ENCODE assay signal across 29 cellular contexts in genomic region chr9:83617299-83617698, GRCh38. TPM values are rescaled to one million over a fixed set of nuclear protein-coding genes. Genes with fewer than 3 reads are reported as not detected.
"Had no signal": no experiment of that assay in that cellular context is flagged by ENCODE, and none has a peak within 500 bp of the region (broad histone marks: within the 10 kb centered on the region; RNA-seq: fewer than 3 reads in every experiment).

No MANE protein-coding gene starts in this region.

- H3K4me1 ChIP-seq: suprapubic skin, testis, upper lobe of right lung, uterus had no signal

- H3K4me3 Mint-ChIP-seq: stimulated activated effector memory CD8-positive, alpha-beta T cell treated with anti-CD3 and anti-CD28 coated beads, Interleukin-12 subunit alpha, Interleukin-12 subunit beta, amount 100 ng/mL, for 72 hours; stimulated activated memory B cell treated with anti-CD40 and anti-IgM and Interleukin-4, amounts not matched to agents 10 μg/mL and 1 μg/mL and 100 μg/mL, for 72 hours; stimulated activated naive B cell treated with anti-CD40 and anti-IgM and Interleukin-4, amounts not matched to agents 10 μg/mL and 1 μg/mL and 100 μg/mL, for 72 hours; stimulated activated naive CD8-positive, alpha-beta T cell treated with anti-CD3 and anti-CD28 coated beads, Interleukin-15, amount 100 ng/mL, for 72 hours; stimulated activated naive CD8-positive, alpha-beta T cell treated with anti-CD3 and anti-CD28 coated beads, Interleukin-15, Interleukin-2, amounts not matched to agents 100 ng/mL and 50 ng/mL, for 24 hours; type B pancreatic cell had no signal

- H3K27ac ChIP-seq: stomach, suprapubic skin, testis, thoracic aorta, thyroid gland, tibial artery, tibial nerve, transverse colon, upper lobe of left lung, upper lobe of right lung, uterus, vagina had no signal

- H3K27ac Mint-ChIP-seq: stimulated activated effector memory CD8-positive, alpha-beta T cell treated with anti-CD3 and anti-CD28 coated beads, Interleukin-12 subunit alpha, Interleukin-12 subunit beta, amount 100 ng/mL, for 72 hours; stimulated activated memory B cell treated with anti-CD40 and anti-IgM and Interleukin-4, amounts not matched to agents 10 μg/mL and 1 μg/mL and 100 μg/mL, for 72 hours; stimulated activated naive B cell treated with anti-CD40 and anti-IgM and Interleukin-4, amounts not matched to agents 10 μg/mL and 1 μg/mL and 100 μg/mL, for 72 hours; stimulated activated naive CD8-positive, alpha-beta T cell treated with anti-CD3 and anti-CD28 coated beads, Interleukin-15, amount 100 ng/mL, for 72 hours; stimulated activated naive CD8-positive, alpha-beta T cell treated with anti-CD3 and anti-CD28 coated beads, Interleukin-15, Interleukin-2, amounts not matched to agents 100 ng/mL and 50 ng/mL, for 24 hours; type B pancreatic cell had no signal

- H3K4me3 ChIP-seq: stomach, suprapubic skin, testis, thoracic aorta, thyroid gland, tibial artery, tibial nerve, transverse colon, upper lobe of left lung, upper lobe of right lung, uterus, vagina had no signal

- H3K27me3 ChIP-seq: stomach, suprapubic skin, testis, thyroid gland, tibial artery, tibial nerve, transverse colon, upper lobe of left lung, upper lobe of right lung, uterus, vagina had no signal

- H3K36me3 Mint-ChIP-seq: stimulated activated memory B cell treated with anti-CD40 and anti-IgM and Interleukin-4, amounts not matched to agents 10 μg/mL and 1 μg/mL and 100 μg/mL, for 72 hours; type B pancreatic cell had no signal

- DNase-seq: stimulated activated CD4-positive, alpha-beta T cell treated with anti-CD3 and anti-CD28 coated beads, Interleukin-2, amount 100 ng/mL, for 48 hours; stimulated activated CD4-positive, alpha-beta T cell treated with anti-CD3 and anti-CD28 coated beads, Interleukin-4, amount 100 ng/mL, for 1 hour; stimulated activated CD4-positive, alpha-beta T cell treated with anti-CD3 and anti-CD28 coated beads, Interleukin-4, amount 100 ng/mL, for 24 hours; stimulated activated CD4-positive, alpha-beta T cell treated with anti-CD3 and anti-CD28 coated beads, Interleukin-4, amount 100 ng/mL, for 4 hours; stimulated activated CD8-positive, alpha-beta memory T cell treated with anti-CD3 and anti-CD28 coated beads, Interleukin-4, amount 100 ng/mL, for 48 hours; stimulated activated naive B cell treated with anti-CD40 and anti-IgM and Interleukin-4, amounts not matched to agents 10 μg/mL and 1 μg/mL and 100 μg/mL, for 72 hours; stimulated activated naive CD4-positive, alpha-beta T cell; stimulated activated naive CD4-positive, alpha-beta T cell treated with Interleukin-2 at 50 U/mL for 16 hours; stimulated activated naive CD8-positive, alpha-beta T cell treated with anti-CD3 and anti-CD28 coated beads, Interleukin-15, amount 100 ng/mL, for 72 hours; stimulated activated naive CD8-positive, alpha-beta T cell treated with anti-CD3 and anti-CD28 coated beads, Interleukin-15, Interleukin-2, amounts not matched to agents 100 U/mL and 50 U/mL, for 24 hours; stomach; substantia nigra; testis; thyroid gland; tibial artery; transverse colon; trophoblast cell; upper lobe of left lung; upper lobe of right lung; uterus had no signal

- FAIRE-seq: urothelium cell line had no signal

- H3K27me3 Mint-ChIP-seq: stimulated activated memory B cell treated with anti-CD40 and anti-IgM and Interleukin-4, amounts not matched to agents 10 μg/mL and 1 μg/mL and 100 μg/mL, for 72 hours; stimulated activated naive CD8-positive, alpha-beta T cell treated with anti-CD3 and anti-CD28 coated beads, Interleukin-15, amount 100 ng/mL, for 72 hours had no signal

- H3K9me3 Mint-ChIP-seq: stimulated activated effector memory CD8-positive, alpha-beta T cell treated with anti-CD3 and anti-CD28 coated beads, Interleukin-12 subunit alpha, Interleukin-12 subunit beta, amount 100 ng/mL, for 72 hours; stimulated activated memory B cell treated with anti-CD40 and anti-IgM and Interleukin-4, amounts not matched to agents 10 μg/mL and 1 μg/mL and 100 μg/mL, for 72 hours; stimulated activated naive CD8-positive, alpha-beta T cell treated with anti-CD3 and anti-CD28 coated beads, Interleukin-15, amount 100 ng/mL, for 72 hours; stimulated activated naive CD8-positive, alpha-beta T cell treated with anti-CD3 and anti-CD28 coated beads, Interleukin-15, Interleukin-2, amounts not matched to agents 100 ng/mL and 50 ng/mL, for 24 hours; type B pancreatic cell had no signal

- H3K9me3 ChIP-seq: stomach, suprapubic skin, testis, thoracic aorta, thyroid gland, tibial artery, tibial nerve, transverse colon, upper lobe of left lung, upper lobe of right lung, uterus, vagina had no signal

- H3K4me1 Mint-ChIP-seq: stimulated activated effector memory CD8-positive, alpha-beta T cell treated with anti-CD3 and anti-CD28 coated beads, Interleukin-12 subunit alpha, Interleukin-12 subunit beta, amount 100 ng/mL, for 72 hours had no signal

- ATAC-seq: stimulated activated effector memory CD8-positive, alpha-beta T cell treated with anti-CD3 and anti-CD28 coated beads, Interleukin-12 subunit alpha, Interleukin-12 subunit beta, amount 100 ng/mL, for 72 hours; stimulated activated memory B cell treated with anti-CD40 and anti-IgM and Interleukin-4, amounts not matched to agents 10 μg/mL and 1 μg/mL and 100 μg/mL, for 72 hours; stimulated activated naive B cell treated with anti-CD40 and anti-IgM and Interleukin-4, amounts not matched to agents 10 μg/mL and 1 μg/mL and 100 μg/mL, for 72 hours; stimulated activated naive CD8-positive, alpha-beta T cell treated with anti-CD3 and anti-CD28 coated beads, Interleukin-15, amount 100 ng/mL, for 72 hours; stimulated activated naive CD8-positive, alpha-beta T cell treated with anti-CD3 and anti-CD28 coated beads, Interleukin-15, Interleukin-2, amounts not matched to agents 100 U/mL and 50 U/mL, for 24 hours; upper lobe of right lung had no signal

- H3K36me3 ChIP-seq: stomach, suprapubic skin, thoracic aorta, thyroid gland, tibial artery, tibial nerve, transverse colon, upper lobe of left lung, upper lobe of right lung, uterus, vagina had no signal

RNA-seq across cellular contexts. Expression of gene IDNK, which starts 5.6 kb away (rescaled TPM):
- total RNA-seq: vagina had no signal
